In genomic region chr18:34709104-34709503, GRCh38 we compare ENCODE assay signal across 9 cellular contexts. TPM values are rescaled to one million over a fixed set of nuclear protein-coding genes. Genes with fewer than 3 reads are reported as not detected.
DNase-seq lines count a peak whose midpoint lies in the region; ATAC-seq and TF ChIP-seq lines count a peak whose summit lies in the region.
"Had no signal": no experiment of that assay in that cellular context is flagged by ENCODE, and none has a peak within 500 bp of the region (broad histone marks: within the 10 kb centered on the region; RNA-seq: fewer than 3 reads in every experiment).

No MANE protein-coding gene starts in this region.

- no peaks in the 10 kb centered on the region for H3K9me3 Mint-ChIP-seq in H9

- peak overlapping the region; percentile 15 for H3K18ac ChIP-seq in H9 (ENCODE audit: insufficient read length, low read depth, low read length)

- H3K4me3 Mint-ChIP-seq in H9: no peak overlapping the region

- no peaks in the 10 kb centered on the region for H3K79me2 ChIP-seq in H9 (ENCODE audit: insufficient read depth, low read length)

- no peak overlapping the region for H3K23ac ChIP-seq in H9 (ENCODE audit: insufficient read length, low read depth, low read length)

- no peak overlapping the region for H2BK12ac ChIP-seq in H9 (ENCODE audit: insufficient read length, low read depth, low read length)

- no peak overlapping the region for H2BK20ac ChIP-seq in H9 (ENCODE audit: low read depth, low read length, poor library complexity, severe bottlenecking)

- H3K23me2 ChIP-seq in H9 (ENCODE audit: insufficient read length, low read depth, low read length, poor library complexity, severe bottlenecking): no peaks in the 10 kb centered on the region

- ATAC-seq in left cardiac atrium: peak; percentile 50 to 89
- no peak for ATAC-seq in HG02981 (IDR thresholded peaks at IDR 0.05; ENCODE audit: unreplicated experiment)
- ATAC-seq in GM18867 (IDR thresholded peaks at IDR 0.05; ENCODE audit: unreplicated experiment): no peak

- WGBS in H9 (ENCODE audit: extremely low coverage, insufficient read length, low lambda C conversion rate): no CpG with 5 or more reads among the region's 3 CpGs
- WGBS in adrenal gland, 4 donors: 27 to 52% (median 34%) methylated on average over 3 of the region's 3 CpGs

- no peaks in the 10 kb centered on the region for H4K20me1 ChIP-seq in H9 (ENCODE audit: control insufficient read depth, insufficient read depth, insufficient read length)

- DNase-seq in H9 (no peak), adrenal gland (peak in 5 of 7 donors; percentile 29 to 49 (median 44)), left cardiac atrium (no peak), SHP77 treated with DMSO at 0.1 percent for 48 hours (lab: John Stamatoyannopoulos, UW) (no peak)
- no peak for DNase-seq in activated CD4-positive, alpha-beta T cell treated with anti-CD3 and anti-CD28 coated beads for 4 hours
- DNase-seq: activated CD8-positive, alpha-beta memory T cell treated with anti-CD3 and anti-CD28 coated beads, Interleukin-2, amount 50 U/mL, for 48 hours had no signal

- peaks cover 0 to 2% (median 0%) of the 10 kb centered on the region in 3 experiments; a peak in 1 of 7 replicates for H3K36me3 Mint-ChIP-seq in H9 (ENCODE audit: insufficient read depth in 1 of 3, low read depth in 3 of 3)

- no peak overlapping the region for H3K14ac ChIP-seq in H9 (ENCODE audit: insufficient read depth, low read length)

- no peaks in the 10 kb centered on the region for H3K27me3 Mint-ChIP-seq in H9 (ENCODE audit: low read depth)

- no peaks in the 10 kb centered on the region for H3K36me3 ChIP-seq in adrenal gland (replicated peaks in 1 of 2)

- no peak overlapping the region for H3K9ac ChIP-seq in H9 (ENCODE audit: extremely low read depth, insufficient read length, low read length)

- H3K27ac Mint-ChIP-seq in H9: peak overlapping the region in 1 of 3 experiments; percentile 12; a peak in 1 of 7 replicates

- no peaks in the 10 kb centered on the region for H3K27me3 ChIP-seq in H9 (ENCODE audit: insufficient read depth, low read length)
- H3K27me3 ChIP-seq in adrenal gland: no peaks in the 10 kb centered on the region

- H3K4me1 ChIP-seq in H9 (ENCODE audit: insufficient read depth, low read length): peaks cover 5% of the 10 kb centered on the region; the same call in 1 of the 2 replicates
- peaks cover 23 to 43% of the 10 kb centered on the region in 2 donors for H3K4me1 ChIP-seq in adrenal gland (replicated peaks in 1 of 2)

- H3K4me3 ChIP-seq in adrenal gland (no peak overlapping the region), skin epidermis (no peak overlapping the region)

- H4K91ac ChIP-seq in H9 (ENCODE audit: insufficient read length, low read depth, low read length): no peak overlapping the region

- no peak overlapping the region for H2BK120ac ChIP-seq in H9 (ENCODE audit: low read depth, low read length, poor library complexity, severe bottlenecking)

- no peak overlapping the region for H2AK5ac ChIP-seq in H9 (ENCODE audit: insufficient read length, low read length)

- H3K9me3 ChIP-seq in H9 (ENCODE audit: control insufficient read depth, low read depth, low read length): no peaks in the 10 kb centered on the region
- no peaks in the 10 kb centered on the region for H3K9me3 ChIP-seq in adrenal gland (replicated peaks in 1 of 3)

- no peak overlapping the region for H3K4me2 ChIP-seq in H9 (ENCODE audit: insufficient read depth, insufficient read length, low read length)

- no peak overlapping the region for H2BK15ac ChIP-seq in H9 (ENCODE audit: low read depth, low read length)

- no peak for TF ChIP-seq POLR2A in adrenal gland (IDR thresholded peaks at IDR 0.05)

- no peaks in the 10 kb centered on the region for H3K79me1 ChIP-seq in H9 (ENCODE audit: insufficient read depth, low read depth, low read length, poor library complexity, severe bottlenecking)

- H2AFZ ChIP-seq in H9 (ENCODE audit: low read length): no peak overlapping the region

- no peak overlapping the region for H4K5ac ChIP-seq in H9 (ENCODE audit: insufficient read length, low read depth, low read length)

- no peak overlapping the region for H4K8ac ChIP-seq in H9 (replicated peaks; ENCODE audit: insufficient read length, low read depth, low read length)

- H3K4me1 Mint-ChIP-seq in H9: peaks cover 39% of the 10 kb centered on the region in 2 experiments

- no peak overlapping the region for H3T11ph ChIP-seq in H9 (ENCODE audit: low read length)

- intact Hi-C loops in adrenal gland (cut with DNase I) (no loop called here), left cardiac atrium (cut with DNase I) (no loop called here)

- H3K4ac ChIP-seq in H9 (ENCODE audit: low read depth, low read length): no peak overlapping the region

- H3K27ac ChIP-seq in H9 (ENCODE audit: insufficient read length, low read depth, low read length) (no peak overlapping the region), adrenal gland (peak overlapping the region in 4 of 5 donors; percentile 31 to 69 (median 53)), skin epidermis (peak overlapping the region in 11 of 21 experiments; percentile 6 to 79 (median 28))

- TF ChIP-seq CTCF in H9 (conservative IDR thresholded peaks at IDR 0.05) (no peak), adrenal gland (IDR thresholded peaks at IDR 0.05) (no peak)

- H2BK5ac ChIP-seq in H9 (ENCODE audit: insufficient read length, low read length): no peak overlapping the region

- H3K56ac ChIP-seq in H9 (ENCODE audit: insufficient read length, low read depth, low read length): no peak overlapping the region

RNA-seq across cellular contexts. Expression of gene DTNA, which starts 1.0 kb away (rescaled TPM):
- total RNA-seq in H9 (2021) (25.5 and 27.8 TPM in 2 replicates), adrenal gland (10 to 100 TPM in 7 of 8 donors, 1 to 10 TPM in 1; 6.3 to 43.9 (median 22.5) TPM), left cardiac atrium (100 to 1,000 TPM; 113 to 128 TPM)
- polyA plus RNA-seq in adrenal gland: 10 to 100 TPM in 2 of 3 donors, 1 to 10 TPM in 1; 8.2 to 23.1 (median 14.8) TPM

Comparison
In these comparisons a context has a peak if more than half of its experiments do, and no peak if none do; other contexts are left out.
1. DNase-seq: peak in adrenal gland (5 of 7); none in H9 (single experiment), left cardiac atrium (single experiment), activated CD4-positive, alpha-beta T cell treated with anti-CD3 and anti-CD28 coated beads for 4 hours (0 of 2) and SHP77 treated with DMSO at 0.1 percent for 48 hours (single experiment).
2. ATAC-seq: peak in left cardiac atrium (2 of 2); none in HG02981 (single experiment) and GM18867 (single experiment).